25 cellular contexts compared by ENCODE assay signal in the genomic region with DNA sequence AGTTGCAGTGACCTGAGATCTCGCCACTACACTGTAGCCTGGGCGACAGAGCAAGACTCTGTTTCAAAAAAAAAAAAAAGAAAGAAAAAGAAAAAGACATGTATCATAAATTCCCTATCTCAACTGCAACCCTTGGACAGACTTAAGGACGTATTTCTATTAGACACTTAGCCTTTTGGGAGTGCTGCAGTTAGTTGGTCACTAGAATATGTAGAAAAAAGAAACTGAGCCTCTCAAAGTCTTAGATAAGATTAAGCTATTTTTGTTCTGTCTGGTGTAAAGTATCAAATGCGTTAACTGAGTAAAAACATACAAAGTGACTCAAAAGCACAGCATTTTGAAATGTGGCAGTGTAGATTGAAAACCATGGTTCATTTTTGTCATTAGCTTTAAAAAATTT. TPM values are rescaled to one million over a fixed set of nuclear protein-coding genes. Genes with fewer than 3 reads are reported as not detected.
DNase-seq lines count a peak whose midpoint lies in the region; ATAC-seq and TF ChIP-seq lines count a peak whose summit lies in the region.
"Had no signal": no experiment of that assay in that cellular context is flagged by ENCODE, and none has a peak within 500 bp of the region (broad histone marks: within the 10 kb centered on the region; RNA-seq: fewer than 3 reads in every experiment).

No MANE protein-coding gene starts in this region.

- H3K23ac ChIP-seq in trophoblast cell (ENCODE audit: low read length): no peak overlapping the region

- POLR2A ChIA-PET in MCF 10A (lab: Yijun Ruan, JAX): no interaction called here

- H3K18ac ChIP-seq in trophoblast cell (ENCODE audit: low read length): no peak overlapping the region

- H2BK120ac ChIP-seq in trophoblast cell (ENCODE audit: insufficient read depth, low read length, poor library complexity): no peak overlapping the region

- H3K9me3 ChIP-seq in breast epithelium: no peaks in the 10 kb centered on the region
- no peaks in the 10 kb centered on the region for H3K9me3 ChIP-seq in cardiac muscle cell (ENCODE audit: low read depth)
- no peaks in the 10 kb centered on the region for H3K9me3 ChIP-seq in sigmoid colon
- no peaks in the 10 kb centered on the region for H3K9me3 ChIP-seq in aorta (ENCODE audit: control insufficient read depth, low read length)
- H3K9me3 ChIP-seq in trophoblast cell (ENCODE audit: insufficient read depth, low read depth, low read length): no peaks in the 10 kb centered on the region

- H3K36me3 Mint-ChIP-seq in MCF 10A (ENCODE audit: insufficient read depth, unreplicated experiment): peaks cover 5% of the 10 kb centered on the region
- H3K36me3 Mint-ChIP-seq: stimulated activated effector memory CD8-positive, alpha-beta T cell treated with anti-CD3 and anti-CD28 coated beads, Interleukin-12 subunit alpha, Interleukin-12 subunit beta, amount 100 ng/mL, for 72 hours; WTC11 had no signal

- TF ChIP-seq CTCF in breast epithelium (IDR thresholded peaks at IDR 0.05): no peak
- TF ChIP-seq CTCF in MCF 10A (IDR thresholded peaks at IDR 0.05; ENCODE audit: unreplicated experiment): no peak
- no peak for TF ChIP-seq CTCF in cardiac muscle cell (IDR thresholded peaks at IDR 0.05; ENCODE audit: low read depth, low read length)
- no peak for TF ChIP-seq CTCF in sigmoid colon (IDR thresholded peaks at IDR 0.05)

- H3K9me3 Mint-ChIP-seq in MCF 10A (ENCODE audit: unreplicated experiment): no peaks in the 10 kb centered on the region
- H3K9me3 Mint-ChIP-seq: effector memory CD8-positive, alpha-beta T cell; GM23338; stimulated activated effector memory CD8-positive, alpha-beta T cell treated with anti-CD3 and anti-CD28 coated beads, Interleukin-12 subunit alpha, Interleukin-12 subunit beta, amount 100 ng/mL, for 72 hours; type B pancreatic cell; WTC11 had no signal

- BruUV-seq in MCF 10A (replicated peaks; lab: Mats Ljungman, UMichigan): no TSS peak

- H3K27ac Mint-ChIP-seq in MCF 10A (ENCODE audit: low read depth, unreplicated experiment): no peak overlapping the region
- H3K27ac Mint-ChIP-seq: effector memory CD8-positive, alpha-beta T cell; GM23338; stimulated activated effector memory CD8-positive, alpha-beta T cell treated with anti-CD3 and anti-CD28 coated beads, Interleukin-12 subunit alpha, Interleukin-12 subunit beta, amount 100 ng/mL, for 72 hours; type B pancreatic cell; WTC11 had no signal

- H3K4me3 ChIP-seq in breast epithelium (no peak overlapping the region), cardiac muscle cell (no peak overlapping the region), sigmoid colon (no peak overlapping the region), aorta (ENCODE audit: low read length in 2 of 2) (no peak overlapping the region), trophoblast cell (ENCODE audit: low read depth, low read length) (no peak overlapping the region)
- H3K4me3 ChIP-seq: GM23338 had no signal

- H3K27ac ChIP-seq in breast epithelium (peak overlapping the region; percentile 47 to 52), cardiac muscle cell (no peak overlapping the region), sigmoid colon (peak overlapping the region in 3 of 4 donors; percentile 34 to 58 (median 36)), aorta (ENCODE audit: low read depth in 1 of 2, low read length in 2 of 2) (peak overlapping the region; percentile 38 to 57), trophoblast cell (ENCODE audit: low read depth, low read length) (no peak overlapping the region)
- H3K27ac ChIP-seq: 22Rv1 had no signal

- H2BK12ac ChIP-seq in trophoblast cell (ENCODE audit: low read length): no peak overlapping the region

- H2AFZ ChIP-seq in trophoblast cell (ENCODE audit: insufficient read depth, low read length, poor library complexity): no peak overlapping the region
- H2AFZ ChIP-seq: GM23338 had no signal

- H3K14ac ChIP-seq in trophoblast cell (ENCODE audit: low read length): no peak overlapping the region

- H3K27me3 ChIP-seq in breast epithelium (no peaks in the 10 kb centered on the region), cardiac muscle cell (no peaks in the 10 kb centered on the region), sigmoid colon (no peaks in the 10 kb centered on the region), aorta (ENCODE audit: control insufficient read depth in 1 of 2, insufficient read depth in 2 of 2, low read length in 1 of 2) (no peaks in the 10 kb centered on the region), trophoblast cell (ENCODE audit: insufficient read depth, low read length) (no peaks in the 10 kb centered on the region)

- no peak overlapping the region for H4K12ac ChIP-seq in trophoblast cell (ENCODE audit: low read depth, low read length)

- H4K8ac ChIP-seq in trophoblast cell (ENCODE audit: low read depth, low read length): no peak overlapping the region

- 58 to 79% methylated on average over 4 of the region's 4 CpGs for WGBS in sigmoid colon, 2 donors
- 3 to 6% methylated on average over 4 of the region's 4 CpGs for WGBS in aorta, 2 donors
- no CpG with 5 or more reads among the region's 4 CpGs for WGBS in trophoblast cell (ENCODE audit: extremely low coverage, insufficient coverage, insufficient read length)

- H3K4me1 Mint-ChIP-seq in MCF 10A (ENCODE audit: insufficient read depth, unreplicated experiment): peaks cover 30% of the 10 kb centered on the region

- TF ChIP-seq POLR2A in breast epithelium (IDR thresholded peaks at IDR 0.05) (no peak), sigmoid colon (IDR thresholded peaks at IDR 0.05) (no peak)

- H4K91ac ChIP-seq in trophoblast cell (ENCODE audit: low read depth, low read length): no peak overlapping the region

- H2BK5ac ChIP-seq in trophoblast cell (ENCODE audit: low read depth, low read length, poor library complexity): no peak overlapping the region

- no peaks in the 10 kb centered on the region for H3K79me2 ChIP-seq in trophoblast cell (ENCODE audit: control insufficient read depth, insufficient read depth, low read length, poor library complexity)

- no peaks in the 10 kb centered on the region for H3K4me1 ChIP-seq in breast epithelium
- peaks cover 31% of the 10 kb centered on the region for H3K4me1 ChIP-seq in cardiac muscle cell (ENCODE audit: low read depth)
- peaks cover 0 to 54% (median 30%) of the 10 kb centered on the region in 4 donors for H3K4me1 ChIP-seq in sigmoid colon
- peaks cover 2 to 4% of the 10 kb centered on the region in 2 donors for H3K4me1 ChIP-seq in aorta (ENCODE audit: control insufficient read depth in 1 of 2, insufficient read depth in 2 of 2, low read length in 2 of 2)
- no peaks in the 10 kb centered on the region for H3K4me1 ChIP-seq in trophoblast cell (ENCODE audit: control insufficient read depth in 1 of 2, insufficient read depth in 2 of 2, low read length in 2 of 2)

- H2AK5ac ChIP-seq in trophoblast cell (ENCODE audit: low read length): no peak overlapping the region

- CTCF ChIA-PET in MCF 10A (lab: Yijun Ruan, JAX): interaction anchor here (1.0 kb wide), 1 partner anchor 14 kb away, joined by 6 read pairs; no protein-coding TSS in a partner anchor

- H3K9ac ChIP-seq in trophoblast cell (ENCODE audit: low read length): no peak overlapping the region

- H3K27me3 Mint-ChIP-seq in MCF 10A (ENCODE audit: insufficient read depth, unreplicated experiment): no peaks in the 10 kb centered on the region
- H3K27me3 Mint-ChIP-seq: effector memory CD8-positive, alpha-beta T cell; type B pancreatic cell had no signal

- no peak overlapping the region for H3K4ac ChIP-seq in trophoblast cell (ENCODE audit: low read depth, low read length)

- TF ChIP-seq EP300 in sigmoid colon (IDR thresholded peaks at IDR 0.05): no peak

- no peak overlapping the region for H3K4me2 ChIP-seq in trophoblast cell (ENCODE audit: low read length)
- H3K4me2 ChIP-seq: GM23338 had no signal

- no peaks in the 10 kb centered on the region for H3K79me1 ChIP-seq in trophoblast cell (ENCODE audit: low read length)

- intact Hi-C loops in breast epithelium (cut with DNase I; ENCODE audit: low total_unique reads) (no loop called here), MCF 10A (cut with micrococcal nuclease) (no loop called here), sigmoid colon (cut with DNase I) (no loop called here), aorta (cut with DNase I) (loop anchor here in 1 of 2 donors (2.0 kb wide), 1 partner anchor 15 kb away; no protein-coding TSS in a partner anchor)

- ATAC-seq in aorta (ENCODE audit: low FRiP score) (peak; percentile 40), HG02642 (IDR thresholded peaks at IDR 0.05; ENCODE audit: poor library complexity, unreplicated experiment) (no peak)
- ATAC-seq: effector memory CD8-positive, alpha-beta T cell; GM23338; SK-N-SH treated with all-trans-retinoic acid at 6 μM for 48 hours; stimulated activated effector memory CD8-positive, alpha-beta T cell treated with anti-CD3 and anti-CD28 coated beads, Interleukin-12 subunit alpha, Interleukin-12 subunit beta, amount 100 ng/mL, for 72 hours; WTC11 had no signal

- H3K4me3 Mint-ChIP-seq in MCF 10A (ENCODE audit: unreplicated experiment): no peak overlapping the region
- H3K4me3 Mint-ChIP-seq: effector memory CD8-positive, alpha-beta T cell; GM23338; stimulated activated effector memory CD8-positive, alpha-beta T cell treated with anti-CD3 and anti-CD28 coated beads, Interleukin-12 subunit alpha, Interleukin-12 subunit beta, amount 100 ng/mL, for 72 hours; type B pancreatic cell; WTC11 had no signal

- DNase-seq in breast epithelium (ENCODE audit: low spot score in 2 of 2): no peak
- DNase-seq in MCF 10A (ENCODE audit: unreplicated experiment): no peak
- DNase-seq in cardiac muscle cell (ENCODE audit: low read depth in 1 of 2, low spot score in 1 of 2): peak; percentile 13 to 33
- DNase-seq in sigmoid colon: no peak
- no peak for DNase-seq in aorta
- no peak for DNase-seq in cerebellar cortex (ENCODE audit: low spot score)
- DNase-seq in trophoblast cell: no peak
- DNase-seq: activated CD4-positive, alpha-beta T cell treated with anti-CD3 and anti-CD28 coated beads, Interleukin-2, amount 50 U/mL, for 48 hours; activated effector memory CD4-positive, alpha-beta T cell treated with anti-CD3 and anti-CD28 coated beads, Interleukin-2, amount 50 U/mL, for 16 hours; AML-193; effector memory CD8-positive, alpha-beta T cell; mammary epithelial cell; NCI-H1105; NCI-H2029 treated with DMSO at 0.1 percent for 48 hours; NCI-H446 treated with DMSO at 0.1 percent for 48 hours; occipital lobe; right cardiac atrium; T-helper 9 cell had no signal

- H3K36me3 ChIP-seq in breast epithelium: no peaks in the 10 kb centered on the region
- H3K36me3 ChIP-seq in cardiac muscle cell: no peaks in the 10 kb centered on the region
- no peaks in the 10 kb centered on the region for H3K36me3 ChIP-seq in sigmoid colon
- no peaks in the 10 kb centered on the region for H3K36me3 ChIP-seq in aorta (ENCODE audit: control insufficient read depth in 1 of 2, insufficient read depth in 2 of 2, low read length in 1 of 2)
- peaks cover 0 to 2% of the 10 kb centered on the region in 2 experiments for H3K36me3 ChIP-seq in trophoblast cell (ENCODE audit: control insufficient read depth in 1 of 2, insufficient read depth in 2 of 2, low read length in 2 of 2)

RNA-seq across cellular contexts. Expression of a gene that starts 7.3 kb away (rescaled TPM):
- 10 to 100 TPM; 34.7 to 84.3 (median 64.9) TPM for total RNA-seq in breast epithelium
- total RNA-seq in MCF 10A (2022): 18.8 and 20.4 TPM in 2 replicates
- total RNA-seq in cardiac muscle cell: 9.4 and 16.0 TPM in 2 replicates
- 12.0 and 13.7 TPM in 2 replicates for polyA plus RNA-seq in cardiac muscle cell
- 10 to 100 TPM; 22.7 to 39.1 (median 25.8) TPM for total RNA-seq in sigmoid colon
- polyA plus RNA-seq in sigmoid colon: 1 to 10 TPM; 8.5 to 9.7 (median 9.0) TPM
- 100 to 1,000 TPM in 1 of 2 donors, 10 to 100 TPM in 1; 68.3 to 178 TPM for total RNA-seq in aorta
- polyA plus RNA-seq in aorta: 10 to 100 TPM; 15.0 to 15.5 TPM
- 12.2 and 13.5 TPM in 2 replicates for polyA plus RNA-seq in trophoblast cell (2013)

Comparison
In these comparisons a context has a peak if more than half of its experiments do, and no peak if none do; other contexts are left out.
1. DNase-seq: peak in cardiac muscle cell (2 of 2); none in breast epithelium (0 of 2), MCF 10A (single experiment), sigmoid colon (single experiment), aorta (0 of 2), cerebellar cortex (single experiment) and trophoblast cell (0 of 2).
2. H3K27ac ChIP-seq: peak in breast epithelium (2 of 2), sigmoid colon (3 of 4) and aorta (2 of 2); none in cardiac muscle cell (single experiment) and trophoblast cell (single experiment).